Comparison of ENCODE assay signal across 11 cellular contexts in the genomic region with DNA sequence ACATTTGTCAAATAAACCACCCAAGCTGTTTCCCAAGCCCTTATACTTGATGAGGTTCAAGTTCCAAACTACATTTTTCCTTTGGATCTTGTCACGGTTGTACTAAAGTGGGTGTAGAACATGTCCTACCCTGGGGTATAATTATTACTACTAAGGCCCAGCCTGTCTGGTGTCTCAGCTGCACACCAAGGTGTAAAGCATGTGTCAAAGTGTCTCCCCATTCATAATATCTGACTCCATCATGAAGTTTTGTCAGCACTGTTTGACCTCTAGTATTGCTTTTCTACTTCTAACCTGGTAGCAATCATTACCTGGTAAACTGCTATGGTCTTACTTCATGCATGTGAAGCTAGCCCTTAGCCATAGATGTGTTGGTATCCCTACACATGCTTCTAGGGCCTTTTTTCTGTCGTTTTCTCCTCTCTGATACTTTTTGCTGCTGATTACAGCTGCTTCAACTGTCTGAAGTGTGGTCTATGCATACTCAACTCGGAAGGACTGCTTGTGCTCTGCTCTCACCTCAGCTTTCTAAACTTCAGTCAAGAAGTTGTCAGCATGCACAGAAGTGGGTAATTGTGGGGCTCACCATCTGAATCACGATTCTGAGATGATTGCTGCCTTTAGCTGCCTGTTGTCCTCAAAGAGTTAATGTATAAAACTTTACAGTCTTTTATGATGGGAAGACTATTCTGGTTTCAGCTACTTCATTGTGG.
DNase-seq lines count a peak whose midpoint lies in the region; ATAC-seq and TF ChIP-seq lines count a peak whose summit lies in the region.
"Had no signal": no experiment of that assay in that cellular context is flagged by ENCODE, and none has a peak within 500 bp of the region (broad histone marks: within the 10 kb centered on the region; RNA-seq: fewer than 3 reads in every experiment).

No MANE protein-coding gene starts in this region.

- H3K36me3 Mint-ChIP-seq in H9 (ENCODE audit: insufficient read depth in 1 of 3, low read depth in 3 of 3): no peaks in the 10 kb centered on the region
- H3K36me3 Mint-ChIP-seq in naive B cell: no peaks in the 10 kb centered on the region

- no peak overlapping the region for H3K4me2 ChIP-seq in H9 (ENCODE audit: insufficient read depth, insufficient read length, low read length)
- peak overlapping the region; percentile 18 for H3K4me2 ChIP-seq in Loucy (ENCODE audit: low read depth, low read length, poor library complexity, severe bottlenecking)

- H2BK20ac ChIP-seq in H9 (ENCODE audit: low read depth, low read length, poor library complexity, severe bottlenecking): no peak overlapping the region

- no peak overlapping the region for H4K91ac ChIP-seq in H9 (ENCODE audit: insufficient read length, low read depth, low read length)

- peaks cover 0 to 2% of the 10 kb centered on the region in 2 experiments; a peak in 1 of 5 replicates for H3K9me3 Mint-ChIP-seq in H9
- no peaks in the 10 kb centered on the region for H3K9me3 Mint-ChIP-seq in naive B cell

- no peaks in the 10 kb centered on the region for H3K27me3 Mint-ChIP-seq in H9 (ENCODE audit: low read depth)
- H3K27me3 Mint-ChIP-seq in naive B cell: no peaks in the 10 kb centered on the region

- H3K9me2 ChIP-seq in Loucy (replicated peaks; ENCODE audit: low read depth, low read length): no peaks in the 10 kb centered on the region

- in situ Hi-C loops in GM13976 (cut with MboI; ENCODE audit: low sequenced_read_pairs, unreplicated experiment): no loop called here

- no peak overlapping the region for H2BK15ac ChIP-seq in H9 (ENCODE audit: low read depth, low read length)

- H2BK5ac ChIP-seq in H9 (ENCODE audit: insufficient read length, low read length): no peak overlapping the region

- no peak overlapping the region for H3K27ac ChIP-seq in H9 (ENCODE audit: insufficient read length, low read depth, low read length)
- H3K27ac ChIP-seq: 22Rv1, WERI-Rb-1 had no signal

- peak; percentile 97 to 98 for ATAC-seq in activated CD4-positive, CD25-positive, alpha-beta regulatory T cell treated with anti-CD3 and anti-CD28 coated beads, Interleukin-2, amount 50 U/mL, for 24 hours
- ATAC-seq in naive B cell (ENCODE audit: low read depth in 2 of 2): no peak
- no peak for ATAC-seq in left cardiac atrium
- ATAC-seq: left ventricle myocardium superior had no signal

- H2BK12ac ChIP-seq in H9 (ENCODE audit: insufficient read length, low read depth, low read length): no peak overlapping the region

- no peak overlapping the region for H3K27ac Mint-ChIP-seq in H9
- H3K27ac Mint-ChIP-seq in naive B cell: peak overlapping the region in 4 of 6 donors; percentile 25 to 88 (median 83)

- H3K4me1 Mint-ChIP-seq in H9: no peaks in the 10 kb centered on the region
- H3K4me1 Mint-ChIP-seq in naive B cell: peaks cover 9 to 11% (median 10%) of the 10 kb centered on the region in 3 donors

- H3K27me3 ChIP-seq in H9 (ENCODE audit: insufficient read depth, low read length) (no peaks in the 10 kb centered on the region), Loucy (ENCODE audit: insufficient read depth, low read length, poor library complexity, severe bottlenecking) (no peaks in the 10 kb centered on the region)

- no peaks in the 10 kb centered on the region for H3K36me3 ChIP-seq in Loucy (ENCODE audit: insufficient read depth, low read length)
- H3K36me3 ChIP-seq: WERI-Rb-1 had no signal

- H3T11ph ChIP-seq in H9 (ENCODE audit: low read length): no peak overlapping the region

- H3F3A ChIP-seq in Loucy (ENCODE audit: low read depth): no peaks in the 10 kb centered on the region

- no peak overlapping the region for H2BK120ac ChIP-seq in H9 (ENCODE audit: low read depth, low read length, poor library complexity, severe bottlenecking)

- no peak overlapping the region for H2AK5ac ChIP-seq in H9 (ENCODE audit: insufficient read length, low read length)

- no peak overlapping the region for H3K56ac ChIP-seq in H9 (ENCODE audit: insufficient read length, low read depth, low read length)

- intact Hi-C loops in left cardiac atrium (cut with DNase I): no loop called here

- H3K4me1 ChIP-seq in H9 (ENCODE audit: insufficient read depth, low read length) (no peaks in the 10 kb centered on the region), Loucy (ENCODE audit: insufficient read depth, low read length, poor library complexity, severe bottlenecking) (peaks cover 13% of the 10 kb centered on the region)

- no peaks in the 10 kb centered on the region for H3K79me1 ChIP-seq in H9 (ENCODE audit: insufficient read depth, low read depth, low read length, poor library complexity, severe bottlenecking)

- no peak for TF ChIP-seq CTCF in H9 (conservative IDR thresholded peaks at IDR 0.05)
- TF ChIP-seq CTCF in Loucy (conservative IDR thresholded peaks at IDR 0.05; ENCODE audit: low read length): no peak
- no peak for TF ChIP-seq CTCF in GM13976 (IDR thresholded peaks at IDR 0.05; ENCODE audit: borderline replicate concordance, control extremely low read depth, extremely low read depth, insufficient read depth, missing control alignments)

- no CpG with 5 or more reads among the region's 4 CpGs for WGBS in H9 (ENCODE audit: extremely low coverage, insufficient read length, low lambda C conversion rate)

- no peak overlapping the region for H4K5ac ChIP-seq in H9 (ENCODE audit: insufficient read length, low read depth, low read length)

- H3K79me2 ChIP-seq in H9 (ENCODE audit: insufficient read depth, low read length): no peaks in the 10 kb centered on the region
- no peaks in the 10 kb centered on the region for H3K79me2 ChIP-seq in Loucy (ENCODE audit: insufficient read depth, low read length)

- H3K4me3 ChIP-seq in Loucy (ENCODE audit: low read length, poor library complexity, severe bottlenecking): no peak overlapping the region

- H3K23me2 ChIP-seq in H9 (ENCODE audit: insufficient read length, low read depth, low read length, poor library complexity, severe bottlenecking): no peaks in the 10 kb centered on the region

- no peak overlapping the region for H3K14ac ChIP-seq in H9 (ENCODE audit: insufficient read depth, low read length)

- no peak overlapping the region for H3K18ac ChIP-seq in H9 (ENCODE audit: insufficient read length, low read depth, low read length)

- H3K4me3 Mint-ChIP-seq in H9 (no peak overlapping the region), naive B cell (peak overlapping the region; percentile 28 to 83 (median 78))

- H3K9me3 ChIP-seq in H9 (ENCODE audit: control insufficient read depth, low read depth, low read length): no peaks in the 10 kb centered on the region
- H3K9me3 ChIP-seq in Loucy (ENCODE audit: insufficient read depth, low read depth, low read length): no peaks in the 10 kb centered on the region

- H4K20me1 ChIP-seq in H9 (ENCODE audit: control insufficient read depth, insufficient read depth, insufficient read length) (no peaks in the 10 kb centered on the region), Loucy (ENCODE audit: insufficient read depth, low read length, poor library complexity, severe bottlenecking) (no peaks in the 10 kb centered on the region)

- H2AFZ ChIP-seq in H9 (ENCODE audit: low read length) (peak overlapping the region; percentile 29), Loucy (ENCODE audit: low read length) (peak overlapping the region; percentile 61; the same call in 1 of the 2 replicates)

- no peak overlapping the region for H4K8ac ChIP-seq in H9 (replicated peaks; ENCODE audit: insufficient read length, low read depth, low read length)

- no peak overlapping the region for H3K23ac ChIP-seq in H9 (ENCODE audit: insufficient read length, low read depth, low read length)

- no peak for DNase-seq in activated CD4-positive, CD25-positive, alpha-beta regulatory T cell treated with anti-CD3 and anti-CD28 coated beads, Interleukin-2, amount 50 U/mL, for 72 hours
- no peak for DNase-seq in H9
- no peak for DNase-seq in naive B cell
- DNase-seq in GM13976 (ENCODE audit: low spot score): no peak
- DNase-seq in OCI-M2 (lab: John Stamatoyannopoulos, UW; ENCODE audit: unreplicated experiment): no peak
- no peak for DNase-seq in left cardiac atrium
- DNase-seq: left ventricle myocardium superior, WERI-Rb-1 had no signal

- H3K9ac ChIP-seq in H9 (ENCODE audit: extremely low read depth, insufficient read length, low read length) (no peak overlapping the region), Loucy (ENCODE audit: low read depth, low read length, poor library complexity, severe bottlenecking) (no peak overlapping the region)

- no peak overlapping the region for H3K4ac ChIP-seq in H9 (ENCODE audit: low read depth, low read length)

Comparison
In these comparisons a context has a peak if more than half of its experiments do, and no peak if none do; other contexts are left out.
1. ATAC-seq: peak in activated CD4-positive, CD25-positive, alpha-beta regulatory T cell treated with anti-CD3 and anti-CD28 coated beads, Interleukin-2, amount 50 U/mL, for 24 hours (2 of 2); none in naive B cell (0 of 2) and left cardiac atrium (0 of 2).
2. H3K27ac Mint-ChIP-seq: peak in naive B cell (4 of 6); none in H9 (0 of 3).
3. H3K4me3 Mint-ChIP-seq: peak in naive B cell (8 of 8); none in H9 (0 of 2).